3 cellular contexts compared by ENCODE assay signal in the genomic region with DNA sequence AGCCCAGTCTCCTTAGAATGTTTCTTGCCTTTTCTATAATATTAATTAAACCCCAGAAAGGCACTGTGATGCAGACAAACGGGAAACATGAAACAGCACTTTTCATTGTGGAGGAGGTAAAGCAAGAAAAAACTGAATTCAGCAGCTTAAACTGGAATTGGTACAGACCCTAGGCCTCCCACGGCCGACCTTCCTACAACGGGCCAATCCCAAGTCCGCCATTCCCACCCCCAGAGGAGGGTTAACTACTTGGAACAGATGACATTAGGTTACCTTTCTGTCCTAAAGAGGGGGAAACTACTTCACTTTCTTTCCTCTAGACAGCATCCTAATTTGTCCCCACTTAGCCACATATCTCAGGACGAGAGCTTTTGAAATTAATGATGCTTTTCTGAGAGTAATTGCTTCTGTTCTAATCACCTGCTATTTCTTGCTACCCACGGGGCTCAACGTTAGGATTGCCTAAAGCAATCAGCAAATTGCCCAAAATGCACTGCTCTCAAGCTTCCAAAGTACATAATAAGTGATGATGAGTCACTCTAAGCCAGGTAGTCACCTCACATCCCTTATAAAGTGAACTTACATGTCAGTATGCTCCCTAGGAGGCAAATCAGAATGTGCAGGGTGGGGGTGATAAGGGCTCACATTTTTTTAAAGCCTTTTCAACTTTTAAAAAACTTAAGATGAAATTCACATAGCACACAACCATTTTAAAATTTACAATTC.
TF ChIP-seq lines count a peak whose summit lies in the region.

No MANE protein-coding gene starts in this region.

TF ChIP-seq in GM23338, 12 proteins besides CTCF, POLR2A, EP300 and RAD21 (continues in another document):
- TF ChIP-seq POLR2AphosphoS5 (IDR thresholded peaks at IDR 0.05; ENCODE audit: low read depth) (no peak), ZNF114 (CRISPR knock-in tag; IDR thresholded peaks at IDR 0.05) (no peak), CREB1 (CRISPR knock-in tag; IDR thresholded peaks at IDR 0.05; ENCODE audit: low read depth) (no peak), STAT1 (IDR thresholded peaks at IDR 0.05; ENCODE audit: unreplicated experiment) (no peak), ZNF331 (CRISPR knock-in tag; IDR thresholded peaks at IDR 0.05; ENCODE audit: low read depth) (no peak), JUNB (IDR thresholded peaks at IDR 0.05; ENCODE audit: unreplicated experiment) (no peak), EZH2 (IDR thresholded peaks at IDR 0.05; ENCODE audit: low read depth, unreplicated experiment) (no peak), EZH2phosphoT487 (IDR thresholded peaks at IDR 0.05; ENCODE audit: unreplicated experiment) (no peak), NANOG (IDR thresholded peaks at IDR 0.05; ENCODE audit: borderline replicate concordance) (no peak)
- TF ChIP-seq, protein P1, sequence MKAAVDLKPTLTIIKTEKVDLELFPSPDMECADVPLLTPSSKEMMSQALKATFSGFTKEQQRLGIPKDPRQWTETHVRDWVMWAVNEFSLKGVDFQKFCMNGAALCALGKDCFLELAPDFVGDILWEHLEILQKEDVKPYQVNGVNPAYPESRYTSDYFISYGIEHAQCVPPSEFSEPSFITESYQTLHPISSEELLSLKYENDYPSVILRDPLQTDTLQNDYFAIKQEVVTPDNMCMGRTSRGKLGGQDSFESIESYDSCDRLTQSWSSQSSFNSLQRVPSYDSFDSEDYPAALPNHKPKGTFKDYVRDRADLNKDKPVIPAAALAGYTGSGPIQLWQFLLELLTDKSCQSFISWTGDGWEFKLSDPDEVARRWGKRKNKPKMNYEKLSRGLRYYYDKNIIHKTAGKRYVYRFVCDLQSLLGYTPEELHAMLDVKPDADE (IDR thresholded peaks at IDR 0.05): no peak

TF ChIP-seq in K562, 482 proteins besides CTCF, POLR2A, EP300 and RAD21:
- TF ChIP-seq MAFG (tag; conservative IDR thresholded peaks at IDR 0.05): no peak
- TF ChIP-seq, protein P2, sequence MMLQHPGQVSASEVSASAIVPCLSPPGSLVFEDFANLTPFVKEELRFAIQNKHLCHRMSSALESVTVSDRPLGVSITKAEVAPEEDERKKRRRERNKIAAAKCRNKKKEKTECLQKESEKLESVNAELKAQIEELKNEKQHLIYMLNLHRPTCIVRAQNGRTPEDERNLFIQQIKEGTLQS (IDR thresholded peaks at IDR 0.05): 0 out of 2 replicates have a peak, but pooled peaks have one; percentile 13
- TF ChIP-seq, protein P2 (CRISPR knock-in tag; conservative IDR thresholded peaks at IDR 0.05): no peak

TF ChIP-seq in HepG2, 621 proteins besides CTCF, POLR2A, EP300 and RAD21:
- TF ChIP-seq BCL3 (CRISPR knock-in tag; IDR thresholded peaks at IDR 0.05) (no peak), FOSL2 (CRISPR knock-in tag; IDR thresholded peaks at IDR 0.05) (peak; percentile 59)
